Comparison of ENCODE assay signal across 8 cellular contexts in the genomic region with DNA sequence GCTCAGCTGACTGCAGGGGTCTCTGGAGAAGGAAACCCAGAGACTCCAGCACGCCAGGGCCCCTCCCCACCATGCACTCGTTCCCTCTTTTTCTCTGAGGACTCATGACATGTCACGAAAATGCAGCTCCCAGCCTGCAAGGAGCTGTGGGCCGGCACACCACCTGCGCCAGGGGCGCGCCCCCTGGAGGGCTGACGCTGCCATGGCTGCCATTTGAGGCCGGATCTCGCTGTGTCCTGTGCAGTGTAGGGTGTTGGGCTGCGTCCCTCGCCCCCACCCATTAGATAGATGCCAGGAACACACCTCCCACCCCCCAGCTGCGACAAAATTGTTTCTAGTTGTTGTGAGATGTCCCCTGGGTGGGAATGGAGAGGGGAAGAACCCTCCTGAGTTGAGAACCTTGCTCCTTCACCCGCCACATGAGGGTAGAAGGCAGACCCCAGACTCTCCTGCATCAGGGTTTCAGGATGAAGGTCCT. TPM values are rescaled to one million over a fixed set of nuclear protein-coding genes. Genes with fewer than 3 reads are reported as not detected.
DNase-seq lines count a peak whose midpoint lies in the region; TF ChIP-seq lines count a peak whose summit lies in the region.

No MANE protein-coding gene starts in this region.

- H3K4me3 Mint-ChIP-seq in nephron: no peak overlapping the region

- TF ChIP-seq POLR2A in stomach (IDR thresholded peaks at IDR 0.05): no peak

- peaks cover 28% of the 10 kb centered on the region for H3K36me3 Mint-ChIP-seq in nephron (ENCODE audit: low read depth)

- H3K36me3 ChIP-seq in stomach: peaks cover 0 to 13% (median 9%) of the 10 kb centered on the region in 4 donors

- H3K4me3 ChIP-seq in stomach: no peak overlapping the region

- H3K27me3 ChIP-seq in stomach: no peaks in the 10 kb centered on the region

- no peak overlapping the region for H3K27ac Mint-ChIP-seq in nephron

- H3K27ac ChIP-seq in stomach: peak overlapping the region in 4 of 5 donors; percentile 9 to 97 (median 90)

- H3K9me3 Mint-ChIP-seq in nephron: no peaks in the 10 kb centered on the region

- no peak for TF ChIP-seq EP300 in stomach (IDR thresholded peaks at IDR 0.05)

- H3K4me1 ChIP-seq in stomach: peaks cover 70 to 89% (median 81%) of the 10 kb centered on the region in 4 donors

- H3K4me1 Mint-ChIP-seq in nephron: peaks cover 55% of the 10 kb centered on the region

- WGBS in stomach, 5 donors: 18 to 24% (median 23%) methylated on average over 14 of the region's 14 CpGs

- DNase-seq in DMS 273 (lab: John Stamatoyannopoulos, UW; ENCODE audit: unreplicated experiment) (peak; percentile 89), DMS 273 treated with DMSO at 0.1 percent for 48 hours (lab: John Stamatoyannopoulos, UW) (no peak), NCI-H524 (lab: John Stamatoyannopoulos, UW) (peak; percentile 60 to 83), epidermal melanocyte (ENCODE audit: insufficient read length, low spot score) (peak; percentile 36), stomach (peak; percentile 84), NCI-H2029 treated with DMSO at 0.1 percent for 48 hours (lab: John Stamatoyannopoulos, UW) (no peak)
- peak; percentile 11 for DNase-seq in activated CD8-positive, alpha-beta memory T cell treated with anti-CD3 and anti-CD28 coated beads, Interleukin-2, amount 50 U/mL, for 1 hour (ENCODE audit: extremely low read depth)

- H3K27me3 Mint-ChIP-seq in nephron (ENCODE audit: low read depth): peaks cover 6% of the 10 kb centered on the region

- intact Hi-C loops in stomach (cut with DNase I; ENCODE audit: low total_unique reads): loop anchor here (5.0 kb wide), 1 partner anchor 64 kb away; no protein-coding TSS in a partner anchor

- H3K9me3 ChIP-seq in stomach: no peaks in the 10 kb centered on the region

- TF ChIP-seq CTCF in nephron (IDR thresholded peaks at IDR 0.05; ENCODE audit: unreplicated experiment in 3 of 3): peak; percentile 88 to 91 (median 89)
- peak in 5 of 7 experiments; percentile 58 to 94 (median 85) for TF ChIP-seq CTCF in stomach (IDR thresholded peaks at IDR 0.05)

RNA-seq across cellular contexts. Expression of a gene that starts 8.2 kb away (rescaled TPM):
- total RNA-seq in stomach: 100 to 1,000 TPM in 1 of 5 donors, 10 to 100 TPM in 4; 28.6 to 219 (median 44.9) TPM
- 100 to 1,000 TPM in 1 of 3 donors, 10 to 100 TPM in 2; 36.0 to 151 (median 71.7) TPM for polyA plus RNA-seq in stomach

RNA-seq across cellular contexts. Expression of a gene that starts 10.3 kb away (rescaled TPM):
- total RNA-seq in stomach: 10 to 100 TPM in 4 of 5 donors, 1 to 10 TPM in 1; 4.5 to 35.6 (median 17.8) TPM
- polyA plus RNA-seq in stomach: 10 to 100 TPM in 2 of 3 donors, 1 to 10 TPM in 1; 8.7 to 38.1 (median 17.7) TPM

RNA-seq across cellular contexts. Expression of a gene that starts 10.6 kb away (rescaled TPM):
- total RNA-seq in stomach: 100 to 1,000 TPM in 3 of 5 donors, 10 to 100 TPM in 2; 29.6 to 189 (median 109) TPM
- polyA plus RNA-seq in stomach: 10 to 100 TPM; 25.7 to 39.7 (median 27.2) TPM

RNA-seq across cellular contexts. Expression of a gene that starts 30.4 kb away (rescaled TPM):
- total RNA-seq in stomach: not detected
- under 1 TPM in 1 of 3 donors, not detected in 2; 0.08 TPM for polyA plus RNA-seq in stomach

RNA-seq across cellular contexts. Expression of a gene that starts 37.5 kb away (rescaled TPM):
- 10 to 100 TPM in 1 of 5 donors, 1 to 10 TPM in 3, not detected in 1; 3.9 to 10.5 (median 5.4) TPM for total RNA-seq in stomach
- polyA plus RNA-seq in stomach: 10 to 100 TPM in 2 of 3 donors, 1 to 10 TPM in 1; 3.4 to 10.3 (median 10.1) TPM

Comparison
In these comparisons a context has a peak if more than half of its experiments do, and no peak if none do; other contexts are left out.
1. DNase-seq: peak in DMS 273 (single experiment), NCI-H524 (2 of 2), activated CD8-positive, alpha-beta memory T cell treated with anti-CD3 and anti-CD28 coated beads, Interleukin-2, amount 50 U/mL, for 1 hour (single experiment), epidermal melanocyte (single experiment) and stomach (single experiment); none in DMS 273 treated with DMSO at 0.1 percent for 48 hours (single experiment) and NCI-H2029 treated with DMSO at 0.1 percent for 48 hours (single experiment).